In the genomic region with DNA sequence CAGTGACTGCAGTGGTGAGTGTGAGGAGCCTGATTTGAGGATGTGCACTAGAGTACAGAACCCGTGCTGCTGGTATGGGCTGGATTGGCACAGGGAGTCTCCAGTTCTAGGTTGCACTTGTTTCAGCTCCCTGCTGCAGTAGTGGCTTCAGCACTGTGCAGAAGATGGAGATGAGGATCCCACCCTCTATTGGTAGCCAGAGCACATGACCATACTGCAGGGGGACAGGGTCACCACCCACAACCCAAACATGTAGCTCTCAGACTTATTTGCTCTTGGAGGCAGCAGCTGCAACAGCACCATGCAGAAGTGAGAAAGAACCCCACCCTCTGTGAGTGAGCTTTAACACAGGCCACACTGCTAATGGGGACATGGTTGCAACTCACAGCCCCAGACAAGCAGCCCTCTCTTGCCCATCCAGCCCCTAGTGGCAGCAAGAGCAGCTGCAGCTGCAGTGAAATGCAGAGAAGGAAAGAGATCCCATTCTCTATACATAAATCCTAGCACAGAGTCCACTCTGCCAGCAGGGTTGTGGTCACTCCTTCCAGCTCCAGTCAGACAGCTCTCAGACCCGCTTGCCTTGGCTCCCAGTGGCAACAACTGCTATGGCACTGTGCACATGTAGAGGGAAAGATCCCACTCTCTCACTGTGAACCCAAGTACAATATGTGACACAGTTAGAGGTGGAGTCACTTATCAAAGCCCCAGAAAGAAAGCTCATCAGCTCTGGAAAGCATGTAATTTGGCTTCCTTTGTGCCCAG, we compare ENCODE assay signal across 8 cellular contexts. TPM values are rescaled to one million over a fixed set of nuclear protein-coding genes. Genes with fewer than 3 reads are reported as not detected.
DNase-seq lines count a peak whose midpoint lies in the region; ATAC-seq and TF ChIP-seq lines count a peak whose summit lies in the region.

No MANE protein-coding gene starts in this region.

- H3K4me1 Mint-ChIP-seq in WTC11, result peaks cover 3% of the 10 kb centered on the region
- no peaks in the 10 kb centered on the region for H3K4me1 Mint-ChIP-seq in naive thymus-derived CD4-positive, alpha-beta T cell

- peak; percentile 9 for TF ChIP-seq CTCF in GM10248 (IDR thresholded peaks at IDR 0.05; ENCODE audit: control extremely low read depth, extremely low read depth, low read depth, missing control alignments)
- TF ChIP-seq CTCF in WTC11 (IDR thresholded peaks at IDR 0.05), result peak; percentile 75

- peaks cover 5% of the 10 kb centered on the region; the same call in 1 of the 2 replicates for H3K27me3 Mint-ChIP-seq in WTC11 (ENCODE audit: low read depth)
- H3K27me3 Mint-ChIP-seq in naive thymus-derived CD4-positive, alpha-beta T cell, result peaks cover 12 to 47% (median 31%) of the 10 kb centered on the region in 5 donors

- peaks cover 25% of the 10 kb centered on the region for H3K36me3 Mint-ChIP-seq in WTC11
- H3K36me3 Mint-ChIP-seq in naive thymus-derived CD4-positive, alpha-beta T cell, result peaks cover 0 to 5% (median 0%) of the 10 kb centered on the region in 5 donors

- no peaks in the 10 kb centered on the region for H3K4me1 ChIP-seq in naive thymus-derived CD4-positive, alpha-beta T cell (ENCODE audit: control insufficient read depth in 2 of 2, insufficient read depth in 2 of 2, low read length in 2 of 2)

- H3K36me3 ChIP-seq in naive thymus-derived CD4-positive, alpha-beta T cell (ENCODE audit: control insufficient read depth in 2 of 3, insufficient read depth in 3 of 3, low read length in 3 of 3), result no peaks in the 10 kb centered on the region

- CTCF ChIA-PET in GM10248 (lab: Yijun Ruan, JAX) (interaction anchor here (0.6 to 1.9 kb wide), 6 partner anchors 10 to 123 kb away, joined by 3 to 6 read pairs (median 4); no protein-coding TSS in a partner anchor), WTC11 (lab: Charles Lee) (interaction anchor here (0.5 to 3.2 kb wide), 49 partner anchors 8 to 743 kb away, joined by 3 to 41 read pairs (median 4); a partner anchor contains a TSS)
- CTCF ChIA-PET in naive thymus-derived CD4-positive, alpha-beta T cell (lab: Charles Lee), result no interaction called here

- DNase-seq in GM10248 (ENCODE audit: extremely low spot score) (peak; percentile 27), WTC11 (ENCODE audit: low spot score) (peak; percentile 68), DMS79 (lab: John Stamatoyannopoulos, UW) (no peak), cardiac septum (ENCODE audit: low spot score) (no peak), T-helper 1 cell (no peak)
- DNase-seq in naive thymus-derived CD4-positive, alpha-beta T cell, result no peak

- ATAC-seq in GM21390 (IDR thresholded peaks at IDR 0.05; ENCODE audit: unreplicated experiment), result peak; percentile 94
- ATAC-seq in HG03460 (IDR thresholded peaks at IDR 0.05; ENCODE audit: unreplicated experiment), result peak; percentile 91
- ATAC-seq in WTC11, result peak; percentile 98
- ATAC-seq in naive thymus-derived CD4-positive, alpha-beta T cell, result peak; percentile 22

- POLR2A ChIA-PET in GM10248 (lab: Yijun Ruan, JAX) (no interaction called here), WTC11 (lab: Charles Lee) (no interaction called here)
- POLR2A ChIA-PET in naive thymus-derived CD4-positive, alpha-beta T cell (lab: Charles Lee), result no interaction called here

- H3K4me3 ChIP-seq in naive thymus-derived CD4-positive, alpha-beta T cell (ENCODE audit: low read length), result no peak overlapping the region

- no peaks in the 10 kb centered on the region for H3K27me3 ChIP-seq in naive thymus-derived CD4-positive, alpha-beta T cell (ENCODE audit: control insufficient read depth in 2 of 2, insufficient read depth in 2 of 2, low read length in 2 of 2)

- no peaks in the 10 kb centered on the region for H3K9me3 ChIP-seq in naive thymus-derived CD4-positive, alpha-beta T cell (ENCODE audit: control insufficient read depth in 2 of 3, low read length in 3 of 3)

- peaks cover 36% of the 10 kb centered on the region for H3K9me3 Mint-ChIP-seq in WTC11
- peaks cover 0 to 28% (median 14%) of the 10 kb centered on the region in 11 donors for H3K9me3 Mint-ChIP-seq in naive thymus-derived CD4-positive, alpha-beta T cell

- no peak overlapping the region for H3K27ac Mint-ChIP-seq in WTC11
- no peak overlapping the region for H3K27ac Mint-ChIP-seq in naive thymus-derived CD4-positive, alpha-beta T cell

- no peak overlapping the region for H3K27ac ChIP-seq in naive thymus-derived CD4-positive, alpha-beta T cell (ENCODE audit: low read depth, low read length)

- intact Hi-C loops in naive thymus-derived CD4-positive, alpha-beta T cell (cut with micrococcal nuclease), result no loop called here
- intact Hi-C loops in cardiac septum (cut with DNase I), result no loop called here

- H3K4me3 Mint-ChIP-seq in WTC11, result no peak overlapping the region
- H3K4me3 Mint-ChIP-seq in naive thymus-derived CD4-positive, alpha-beta T cell, result no peak overlapping the region

TF ChIP-seq in WTC11, 78 proteins besides CTCF, POLR2A, EP300 and RAD21:
- no peak for TF ChIP-seq NFATC4 (CRISPR knock-in tag; IDR thresholded peaks at IDR 0.05)
- TF ChIP-seq, protein P1, sequence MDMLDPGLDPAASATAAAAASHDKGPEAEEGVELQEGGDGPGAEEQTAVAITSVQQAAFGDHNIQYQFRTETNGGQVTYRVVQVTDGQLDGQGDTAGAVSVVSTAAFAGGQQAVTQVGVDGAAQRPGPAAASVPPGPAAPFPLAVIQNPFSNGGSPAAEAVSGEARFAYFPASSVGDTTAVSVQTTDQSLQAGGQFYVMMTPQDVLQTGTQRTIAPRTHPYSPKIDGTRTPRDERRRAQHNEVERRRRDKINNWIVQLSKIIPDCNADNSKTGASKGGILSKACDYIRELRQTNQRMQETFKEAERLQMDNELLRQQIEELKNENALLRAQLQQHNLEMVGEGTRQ (CRISPR knock-in tag; IDR thresholded peaks at IDR 0.05), result peak; percentile 37; the same call in 1 of the 2 replicates
- TF ChIP-seq MXD4 (CRISPR knock-in tag; IDR thresholded peaks at IDR 0.05; ENCODE audit: borderline replicate concordance), result no peak
- TF ChIP-seq, protein P2, sequence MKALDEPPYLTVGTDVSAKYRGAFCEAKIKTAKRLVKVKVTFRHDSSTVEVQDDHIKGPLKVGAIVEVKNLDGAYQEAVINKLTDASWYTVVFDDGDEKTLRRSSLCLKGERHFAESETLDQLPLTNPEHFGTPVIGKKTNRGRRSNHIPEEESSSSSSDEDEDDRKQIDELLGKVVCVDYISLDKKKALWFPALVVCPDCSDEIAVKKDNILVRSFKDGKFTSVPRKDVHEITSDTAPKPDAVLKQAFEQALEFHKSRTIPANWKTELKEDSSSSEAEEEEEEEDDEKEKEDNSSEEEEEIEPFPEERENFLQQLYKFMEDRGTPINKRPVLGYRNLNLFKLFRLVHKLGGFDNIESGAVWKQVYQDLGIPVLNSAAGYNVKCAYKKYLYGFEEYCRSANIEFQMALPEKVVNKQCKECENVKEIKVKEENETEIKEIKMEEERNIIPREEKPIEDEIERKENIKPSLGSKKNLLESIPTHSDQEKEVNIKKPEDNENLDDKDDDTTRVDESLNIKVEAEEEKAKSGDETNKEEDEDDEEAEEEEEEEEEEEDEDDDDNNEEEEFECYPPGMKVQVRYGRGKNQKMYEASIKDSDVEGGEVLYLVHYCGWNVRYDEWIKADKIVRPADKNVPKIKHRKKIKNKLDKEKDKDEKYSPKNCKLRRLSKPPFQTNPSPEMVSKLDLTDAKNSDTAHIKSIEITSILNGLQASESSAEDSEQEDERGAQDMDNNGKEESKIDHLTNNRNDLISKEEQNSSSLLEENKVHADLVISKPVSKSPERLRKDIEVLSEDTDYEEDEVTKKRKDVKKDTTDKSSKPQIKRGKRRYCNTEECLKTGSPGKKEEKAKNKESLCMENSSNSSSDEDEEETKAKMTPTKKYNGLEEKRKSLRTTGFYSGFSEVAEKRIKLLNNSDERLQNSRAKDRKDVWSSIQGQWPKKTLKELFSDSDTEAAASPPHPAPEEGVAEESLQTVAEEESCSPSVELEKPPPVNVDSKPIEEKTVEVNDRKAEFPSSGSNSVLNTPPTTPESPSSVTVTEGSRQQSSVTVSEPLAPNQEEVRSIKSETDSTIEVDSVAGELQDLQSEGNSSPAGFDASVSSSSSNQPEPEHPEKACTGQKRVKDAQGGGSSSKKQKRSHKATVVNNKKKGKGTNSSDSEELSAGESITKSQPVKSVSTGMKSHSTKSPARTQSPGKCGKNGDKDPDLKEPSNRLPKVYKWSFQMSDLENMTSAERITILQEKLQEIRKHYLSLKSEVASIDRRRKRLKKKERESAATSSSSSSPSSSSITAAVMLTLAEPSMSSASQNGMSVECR (CRISPR knock-in tag; IDR thresholded peaks at IDR 0.05; ENCODE audit: borderline replicate concordance), result no peak

RNA-seq across cellular contexts. Expression of a gene that starts 51.4 kb away (rescaled TPM):
- total RNA-seq in WTC11 (2021) (0.80 to 1.2 TPM (median 0.98 TPM) in 3 replicates), cardiac septum (not detected)
- total RNA-seq in naive thymus-derived CD4-positive, alpha-beta T cell, result under 1 TPM in 4 of 5 experiments, not detected in 1; 0.16 to 0.95 (median 0.35) TPM
- polyA plus RNA-seq in naive thymus-derived CD4-positive, alpha-beta T cell, result not detected

Comparison
In these comparisons a context has a peak if more than half of its experiments do, and no peak if none do; other contexts are left out.
1. DNase-seq: peak in GM10248 (single experiment) and WTC11 (single experiment); none in naive thymus-derived CD4-positive, alpha-beta T cell (0 of 9), DMS79 (single experiment), cardiac septum (single experiment) and T-helper 1 cell (0 of 5).
2. ATAC-seq: peak in every context shown above with its lines; median percentile 98 in WTC11; 94 in GM21390; 91 in HG03460; 22 in naive thymus-derived CD4-positive, alpha-beta T cell.